Comparison of ENCODE assay signal across 19 cellular contexts in the genomic region with DNA sequence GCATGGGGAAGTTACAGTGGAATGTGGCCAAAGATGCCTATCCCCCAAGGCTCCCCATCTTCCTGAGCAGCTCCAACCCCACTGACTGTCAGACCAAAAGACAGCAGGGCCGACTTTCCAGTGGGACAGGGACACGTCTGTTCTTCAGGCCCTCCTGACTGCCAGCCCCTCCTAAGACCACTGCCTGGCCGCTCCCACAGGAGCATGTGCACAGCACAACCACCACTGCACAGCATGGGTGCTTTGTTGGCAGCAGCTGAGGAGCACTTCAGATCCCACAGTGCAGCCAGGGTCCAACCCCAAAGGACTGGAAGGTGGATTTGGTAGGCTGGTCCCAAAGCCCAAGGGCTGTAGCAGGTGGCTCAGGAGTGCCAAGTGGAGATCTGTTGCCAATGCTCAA.
DNase-seq lines count a peak whose midpoint lies in the region; ATAC-seq, FAIRE-seq and TF ChIP-seq lines count a peak whose summit lies in the region.
"Had no signal": no experiment of that assay in that cellular context is flagged by ENCODE, and none has a peak within 500 bp of the region (broad histone marks: within the 10 kb centered on the region; RNA-seq: fewer than 3 reads in every experiment).

No MANE protein-coding gene starts in this region.

- POLR2A ChIA-PET in H1 (lab: Charles Lee; ENCODE audit: partially characterized antibody): interaction anchor here (1.0 kb wide), 1 partner anchor 179 kb away, joined by 3 read pairs; no protein-coding TSS in a partner anchor

- FAIRE-seq in H1 (lab: Jason Lieb, UNC): no peak
- FAIRE-seq: A549, GM19239, H54, HTR-8/SVneo had no signal

- no peak for TF ChIP-seq CTCF in SU-DHL-6 (IDR thresholded peaks at IDR 0.05; ENCODE audit: insufficient read depth, low read length, poor library complexity, severe bottlenecking)
- no peak for TF ChIP-seq CTCF in H1 (IDR thresholded peaks at IDR 0.05; ENCODE audit: control extremely low read depth in 1 of 3, insufficient read depth in 1 of 3, low read depth in 1 of 3, low read length in 3 of 3)
- TF ChIP-seq CTCF in upper lobe of right lung (IDR thresholded peaks at IDR 0.05): no peak

- H2AFZ ChIP-seq in SU-DHL-6 (ENCODE audit: low read depth, low read length, severe bottlenecking): peak overlapping the region; percentile 30
- peak overlapping the region; percentile 88 for H2AFZ ChIP-seq in H1 (ENCODE audit: low read length)

- DNase-seq in NCI-H146 (lab: John Stamatoyannopoulos, UW) (peak; percentile 75), NCI-H146 treated with DMSO at 0.1 percent for 48 hours (lab: John Stamatoyannopoulos, UW; ENCODE audit: unreplicated experiment) (no peak), H1 (ENCODE audit: low read depth in 1 of 2, low spot score in 2 of 2) (no peak), upper lobe of right lung (peak; percentile 44), NOMO-1 (lab: John Stamatoyannopoulos, UW; ENCODE audit: unreplicated experiment in 2 of 2) (no peak)
- DNase-seq: AML-193; CD4-positive, alpha-beta memory T cell; DMS79 treated with DMSO at 0.1 percent for 48 hours; GF-D8; HCEC 1CT; IMR-90 had no signal

- H4K91ac ChIP-seq in H1 (replicated peaks; ENCODE audit: insufficient read length, low read length): no peak overlapping the region

- H3K23ac ChIP-seq in H1 (ENCODE audit: insufficient read length): no peak overlapping the region

- ATAC-seq in upper lobe of right lung (peak; percentile 15), GM18870 (IDR thresholded peaks at IDR 0.05; ENCODE audit: unreplicated experiment) (no peak)
- ATAC-seq: A549 had no signal

- TF ChIP-seq EP300 in H1 (IDR thresholded peaks at IDR 0.05; ENCODE audit: borderline replicate concordance in 1 of 2, low read depth in 2 of 2, low read length in 2 of 2): no peak

- H4K5ac ChIP-seq in H1 (ENCODE audit: insufficient read length, low read depth, low read length): no peak overlapping the region

- H3K27me3 ChIP-seq in SU-DHL-6 (ENCODE audit: low read length) (no peaks in the 10 kb centered on the region), H1 (replicated peaks in 1 of 4; ENCODE audit: control insufficient read depth in 3 of 4, extremely low read depth in 1 of 4, insufficient read depth in 3 of 4, low read length in 3 of 4) (no peaks in the 10 kb centered on the region), upper lobe of right lung (no peaks in the 10 kb centered on the region)

- H2BK20ac ChIP-seq in H1 (ENCODE audit: low read length): no peak overlapping the region

- H3K4me3 ChIP-seq in SU-DHL-6 (ENCODE audit: insufficient read depth, low read length, poor library complexity, severe bottlenecking): no peak overlapping the region
- H3K4me3 ChIP-seq in H1 (ENCODE audit: extremely low read depth in 1 of 4, insufficient read depth in 2 of 4, low read depth in 3 of 4, low read length in 4 of 4): no peak overlapping the region
- no peak overlapping the region for H3K4me3 ChIP-seq in upper lobe of right lung
- H3K4me3 ChIP-seq: A549 had no signal

- H3K79me1 ChIP-seq in H1 (ENCODE audit: low read depth, low read length): no peaks in the 10 kb centered on the region

- intact Hi-C loops in upper lobe of right lung (cut with DNase I): no loop called here

- TF ChIP-seq POLR2A in H1 (IDR thresholded peaks at IDR 0.05; ENCODE audit: control extremely low read depth in 1 of 2, low read depth in 2 of 2, low read length in 2 of 2): no peak

- 92% methylated on average over 3 of the region's 3 CpGs; no CpG with 5 or more reads in 1 of the 2 experiments for WGBS in H1 (ENCODE audit: extremely low coverage in 1 of 2, insufficient coverage in 1 of 2, insufficient read length in 1 of 2, insufficient replicate concordance in 2 of 2, low coverage in 1 of 2, low lambda C conversion rate in 2 of 2, missing lambda C conversion rate in 1 of 2), 2 experiments

- H3K27ac ChIP-seq in SU-DHL-6 (ENCODE audit: low read depth, low read length): no peak overlapping the region
- H3K27ac ChIP-seq in H1 (ENCODE audit: low read depth, low read length): no peak overlapping the region
- no peak overlapping the region for H3K27ac ChIP-seq in upper lobe of right lung
- H3K27ac ChIP-seq: 22Rv1, A549, C4-2B had no signal

- 0 out of 2 replicates have a peak overlapping the region, but pooled peaks have one; percentile 14 for H2BK15ac ChIP-seq in H1 (ENCODE audit: low read length)

- no peaks in the 10 kb centered on the region for H3K23me2 ChIP-seq in H1 (ENCODE audit: low read depth, low read length)

- CTCF ChIA-PET in H1 (lab: Charles Lee; ENCODE audit: partially characterized antibody): interaction anchor here (1.0 to 2.2 kb wide), 13 partner anchors 9 to 1179 kb away, joined by 3 to 11 read pairs (median 4); no protein-coding TSS in a partner anchor

- no peaks in the 10 kb centered on the region for H3K9me2 ChIP-seq in SU-DHL-6 (replicated peaks; ENCODE audit: insufficient read depth, low read length)

- no peak overlapping the region for H2AK5ac ChIP-seq in H1 (ENCODE audit: low read depth, low read length)

- no peak overlapping the region for H3K56ac ChIP-seq in H1 (replicated peaks; ENCODE audit: insufficient read length, low read depth, low read length)

- H3K9ac ChIP-seq in SU-DHL-6 (ENCODE audit: low read length) (no peak overlapping the region), H1 (replicated peaks in 1 of 4; ENCODE audit: extremely low read depth in 1 of 4, low read depth in 3 of 4, low read length in 3 of 4) (no peak overlapping the region)

- peaks cover 13% of the 10 kb centered on the region; the same call in 1 of the 2 replicates for H3K9me3 ChIP-seq in SU-DHL-6 (ENCODE audit: insufficient read depth, low read length)
- no peaks in the 10 kb centered on the region for H3K9me3 ChIP-seq in H1 (ENCODE audit: insufficient read depth in 2 of 2, low read depth in 1 of 2, low read length in 1 of 2)
- no peaks in the 10 kb centered on the region for H3K9me3 ChIP-seq in upper lobe of right lung

- H2BK120ac ChIP-seq in H1 (replicated peaks; ENCODE audit: low read depth, low read length): no peak overlapping the region

- H3K14ac ChIP-seq in H1 (ENCODE audit: insufficient read length): no peak overlapping the region

- H3K18ac ChIP-seq in H1 (ENCODE audit: extremely low read depth, low read length): no peak overlapping the region

- no peaks in the 10 kb centered on the region for H3F3A ChIP-seq in SU-DHL-6 (ENCODE audit: insufficient read depth)

- H3K4me1 ChIP-seq in H1 (replicated peaks in 1 of 4; ENCODE audit: control insufficient read depth in 3 of 4, insufficient read depth in 4 of 4, low read length in 3 of 4) (no peaks in the 10 kb centered on the region), upper lobe of right lung (no peaks in the 10 kb centered on the region)
- H3K4me1 ChIP-seq: A549 had no signal

- no peak overlapping the region for H2BK12ac ChIP-seq in H1 (ENCODE audit: low read depth, low read length)

- TF ChIP-seq RAD21 in H1 (IDR thresholded peaks at IDR 0.05 in 1 of 2, conservative IDR thresholded peaks at IDR 0.05 in 1 of 2; ENCODE audit: low read depth in 2 of 2, low read length in 2 of 2): no peak

- H4K8ac ChIP-seq in H1 (ENCODE audit: extremely low read depth, insufficient read depth, low read length): no peak overlapping the region; the same call in 1 of the 2 replicates

- H3K79me2 ChIP-seq in SU-DHL-6 (ENCODE audit: insufficient read depth, low read length) (no peaks in the 10 kb centered on the region), H1 (ENCODE audit: control insufficient read depth in 1 of 2, insufficient read depth in 2 of 2, low read length in 2 of 2) (no peaks in the 10 kb centered on the region)

- H3K4me2 ChIP-seq in SU-DHL-6 (ENCODE audit: low read depth, low read length, poor library complexity, severe bottlenecking) (no peak overlapping the region), H1 (ENCODE audit: insufficient read depth in 1 of 2, low read depth in 2 of 2, low read length in 2 of 2) (no peak overlapping the region)
- H3K4me2 ChIP-seq: A549 had no signal

- no peak overlapping the region for H3K4ac ChIP-seq in H1 (replicated peaks; ENCODE audit: insufficient read length, low read depth, low read length)

- no peaks in the 10 kb centered on the region for H4K20me1 ChIP-seq in SU-DHL-6 (ENCODE audit: low read depth, low read length)
- H4K20me1 ChIP-seq in H1 (replicated peaks in 1 of 2; ENCODE audit: control insufficient read depth in 1 of 2, insufficient read depth in 2 of 2, low read length in 2 of 2): no peaks in the 10 kb centered on the region

- H2BK5ac ChIP-seq in H1 (ENCODE audit: low read depth, low read length): no peak overlapping the region

- H3K36me3 ChIP-seq in SU-DHL-6 (ENCODE audit: low read length) (0 out of 2 replicates have a peak, but pooled peaks cover 3% of the 10 kb centered on the region), H1 (ENCODE audit: control insufficient read depth in 2 of 4, insufficient read depth in 4 of 4, low read length in 3 of 4) (no peaks in the 10 kb centered on the region), upper lobe of right lung (no peaks in the 10 kb centered on the region)

TF ChIP-seq in H1, 55 proteins besides CTCF, POLR2A, EP300 and RAD21 (continues in another document):
- no peak for TF ChIP-seq CTBP2 (IDR thresholded peaks at IDR 0.05; ENCODE audit: borderline replicate concordance, insufficient read depth, insufficient read length, low read length)
- TF ChIP-seq TCF12 (IDR thresholded peaks at IDR 0.05; ENCODE audit: low read depth, low read length): no peak
- no peak for TF ChIP-seq SAP30 (IDR thresholded peaks at IDR 0.05; ENCODE audit: insufficient read depth, insufficient replicate concordance, low read length)
- no peak for TF ChIP-seq NANOG (IDR thresholded peaks at IDR 0.05; ENCODE audit: insufficient read depth, low read depth, low read length, poor library complexity, severe bottlenecking)
- TF ChIP-seq, protein P1, sequence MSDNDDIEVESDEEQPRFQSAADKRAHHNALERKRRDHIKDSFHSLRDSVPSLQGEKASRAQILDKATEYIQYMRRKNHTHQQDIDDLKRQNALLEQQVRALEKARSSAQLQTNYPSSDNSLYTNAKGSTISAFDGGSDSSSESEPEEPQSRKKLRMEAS (IDR thresholded peaks at IDR 0.05): no peak
- TF ChIP-seq GABPA (IDR thresholded peaks at IDR 0.05; ENCODE audit: borderline replicate concordance, insufficient read depth, low read length): no peak
- TF ChIP-seq NRF1 (IDR thresholded peaks at IDR 0.05; ENCODE audit: low read depth, low read length): no peak
- no peak for TF ChIP-seq CBX5 (IDR thresholded peaks at IDR 0.05; ENCODE audit: low read depth, low read length)
- TF ChIP-seq ASH2L (IDR thresholded peaks at IDR 0.05; ENCODE audit: low read length): no peak
- TF ChIP-seq KDM1A (IDR thresholded peaks at IDR 0.05; ENCODE audit: borderline replicate concordance, low read length): no peak
- TF ChIP-seq HDAC2 (IDR thresholded peaks at IDR 0.05; ENCODE audit: borderline replicate concordance in 1 of 2, low read depth in 2 of 2, low read length in 2 of 2): no peak
- TF ChIP-seq RXRA (IDR thresholded peaks at IDR 0.05; ENCODE audit: insufficient read depth, low read depth, low read length): no peak
- no peak for TF ChIP-seq SRF (IDR thresholded peaks at IDR 0.05; ENCODE audit: low read depth, low read length)
- TF ChIP-seq POU5F1 (IDR thresholded peaks at IDR 0.05; ENCODE audit: low read depth, low read length): no peak

Comparison
In these comparisons a context has a peak if more than half of its experiments do, and no peak if none do; other contexts are left out.
1. DNase-seq: peak in NCI-H146 (single experiment) and upper lobe of right lung (single experiment); none in NCI-H146 treated with DMSO at 0.1 percent for 48 hours (single experiment), H1 (0 of 2) and NOMO-1 (0 of 2).